27 cellular contexts compared by ENCODE assay signal in genomic region chr13:79432992-79433391, GRCh38.
"Had no signal": no experiment of that assay in that cellular context is flagged by ENCODE, and none has a peak within 500 bp of the region (broad histone marks: within the 10 kb centered on the region; RNA-seq: fewer than 3 reads in every experiment).

No MANE protein-coding gene starts in this region.

- H3K36me3 ChIP-seq: brain microvascular endothelial cell, cardiac muscle cell, WERI-Rb-1 had no signal

- H3K27ac Mint-ChIP-seq: activated CD8-positive, alpha-beta T cell treated with anti-CD3 and anti-CD28 coated beads, Interleukin-2, amount 10 ng/mL, durations not matched to agents 7 days and 5 days; activated naive CD4-positive, alpha-beta T cell treated with anti-CD3 and anti-CD28 coated beads for 36 hours; activated naive CD8-positive, alpha-beta T cell had no signal

- H3K27ac ChIP-seq: brain microvascular endothelial cell, cardiac muscle cell, KMS-11, SK-N-MC, WERI-Rb-1 had no signal

- H3K36me3 Mint-ChIP-seq: activated naive CD8-positive, alpha-beta T cell had no signal

- H3K4me3 Mint-ChIP-seq: activated CD8-positive, alpha-beta T cell treated with anti-CD3 and anti-CD28 coated beads, Interleukin-2, amount 10 ng/mL, durations not matched to agents 7 days and 5 days; activated naive CD4-positive, alpha-beta T cell treated with anti-CD3 and anti-CD28 coated beads for 36 hours; activated naive CD8-positive, alpha-beta T cell had no signal

- H3K27me3 Mint-ChIP-seq: activated naive CD8-positive, alpha-beta T cell had no signal

- ATAC-seq: activated CD8-positive, alpha-beta T cell treated with anti-CD3 and anti-CD28 coated beads, Interleukin-2, amount 10 ng/mL, durations not matched to agents 7 days and 5 days; Panc1; Right ventricle myocardium inferior had no signal

- H3K4me3 ChIP-seq: cardiac muscle cell, SK-N-MC had no signal

- H3K9ac ChIP-seq: KMS-11 had no signal

- H3K27me3 ChIP-seq: brain microvascular endothelial cell, cardiac muscle cell had no signal

- H3K4me2 ChIP-seq: KMS-11 had no signal

- H3K9me3 Mint-ChIP-seq: activated naive CD4-positive, alpha-beta T cell treated with anti-CD3 and anti-CD28 coated beads for 36 hours had no signal

- DNase-seq: activated CD4-positive, alpha-beta T cell treated with anti-CD3 and anti-CD28 coated beads for 4 hours; activated CD4-positive, alpha-beta T cell treated with anti-CD3 and anti-CD28 coated beads, Interleukin-2, amount 50 U/mL, for 4 hours; activated CD8-positive, alpha-beta memory T cell treated with anti-CD3 and anti-CD28 coated beads, Interleukin-2, amount 50 U/mL, for 48 hours; activated CD8-positive, alpha-beta T cell treated with anti-CD3 and anti-CD28 coated beads, Interleukin-2, amount 10 ng/mL, durations not matched to agents 7 days and 5 days; activated effector memory CD4-positive, alpha-beta T cell treated with Interleukin-2 at 50 U/mL for 16 hours; activated naive CD4-positive, alpha-beta T cell treated with anti-CD3 and anti-CD28 coated beads for 36 hours; activated T-cell treated with anti-CD3 and anti-CD28 coated beads, Interleukin-2, amount 50 U/mL, for 1 hour; amygdala; brain microvascular endothelial cell; NCI-H1092; NCI-H1417; NCI-H1694; NCI-H2029; NCI-H2107; NCI-H510A treated with DMSO at 0.1 percent for 48 hours; NCI-H69; NK-92 treated with Interleukin-12 subunit alpha and Interleukin-12 subunit beta, amount 100 ng/mL, for 24 hours; OCI-M1; RPMI8226; T-helper 1 cell; WERI-Rb-1 had no signal
